In the genomic region with DNA sequence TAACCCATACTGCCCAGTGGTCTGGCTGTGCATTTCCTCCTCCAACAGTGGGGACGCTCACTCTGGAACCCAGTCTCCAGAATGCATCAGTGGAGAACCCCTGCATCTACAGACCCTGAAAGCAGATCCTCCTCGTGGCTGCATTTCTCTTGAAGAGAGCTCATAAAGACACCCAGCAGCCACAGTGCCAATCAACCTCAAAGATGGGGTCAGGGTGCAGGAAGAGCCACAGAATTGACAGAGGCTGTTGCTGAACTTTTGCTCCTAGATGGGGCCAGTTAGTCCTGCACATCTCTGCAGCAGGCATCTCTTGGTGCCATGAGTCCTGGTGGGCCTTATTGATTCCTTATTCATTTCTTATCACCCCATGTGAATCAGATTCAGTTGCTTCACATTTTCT, we compare ENCODE assay signal across 27 cellular contexts.
"Had no signal": no experiment of that assay in that cellular context is flagged by ENCODE, and none has a peak within 500 bp of the region (broad histone marks: within the 10 kb centered on the region; RNA-seq: fewer than 3 reads in every experiment).

No MANE protein-coding gene starts in this region.

- H3K27ac ChIP-seq: neutrophil, pancreas, right lobe of liver, sigmoid colon, suprapubic skin, testis, tibial artery, transverse colon, vagina had no signal

- H3K4me3 Mint-ChIP-seq: naive B cell; naive thymus-derived CD8-positive, alpha-beta T cell; nephron progenitor cell; neural crest cell; stimulated activated effector memory CD8-positive, alpha-beta T cell treated with anti-CD3 and anti-CD28 coated beads, Interleukin-12 subunit alpha, Interleukin-12 subunit beta, amount 100 ng/mL, for 72 hours; stimulated activated naive B cell treated with anti-CD40 and anti-IgM and Interleukin-4, amounts not matched to agents 10 μg/mL and 1 μg/mL and 100 μg/mL, for 72 hours; stimulated activated naive CD8-positive, alpha-beta T cell treated with anti-CD3 and anti-CD28 coated beads, Interleukin-15, amount 100 ng/mL, for 72 hours; type B pancreatic cell had no signal

- H3K9me3 ChIP-seq: neutrophil, pancreas, prostate gland, right lobe of liver, sigmoid colon, suprapubic skin, testis, tibial artery, transverse colon, vagina had no signal

- ATAC-seq: naive thymus-derived CD8-positive, alpha-beta T cell; pancreas; right cardiac atrium; right lobe of liver; stimulated activated effector memory CD8-positive, alpha-beta T cell treated with anti-CD3 and anti-CD28 coated beads, Interleukin-12 subunit alpha, Interleukin-12 subunit beta, amount 100 ng/mL, for 72 hours; stimulated activated naive B cell treated with anti-CD40 and anti-IgM and Interleukin-4, amounts not matched to agents 10 μg/mL and 1 μg/mL and 100 μg/mL, for 72 hours; stimulated activated naive CD8-positive, alpha-beta T cell treated with anti-CD3 and anti-CD28 coated beads, Interleukin-15, amount 100 ng/mL, for 72 hours had no signal

- H3K27ac Mint-ChIP-seq: nephron progenitor cell; stimulated activated effector memory CD8-positive, alpha-beta T cell treated with anti-CD3 and anti-CD28 coated beads, Interleukin-12 subunit alpha, Interleukin-12 subunit beta, amount 100 ng/mL, for 72 hours; stimulated activated naive B cell treated with anti-CD40 and anti-IgM and Interleukin-4, amounts not matched to agents 10 μg/mL and 1 μg/mL and 100 μg/mL, for 72 hours; stimulated activated naive CD8-positive, alpha-beta T cell treated with anti-CD3 and anti-CD28 coated beads, Interleukin-15, amount 100 ng/mL, for 72 hours; type B pancreatic cell had no signal

- H3K36me3 ChIP-seq: pancreas, prostate gland, right lobe of liver, sigmoid colon, suprapubic skin, tibial artery, transverse colon, vagina had no signal

- H3K4me1 ChIP-seq: pancreas, right lobe of liver, testis, vagina had no signal

- H3K4me1 Mint-ChIP-seq: nephron progenitor cell, neural crest cell had no signal

- H3K9me3 Mint-ChIP-seq: naive thymus-derived CD8-positive, alpha-beta T cell; nephron progenitor cell; neural crest cell; stimulated activated effector memory CD8-positive, alpha-beta T cell treated with anti-CD3 and anti-CD28 coated beads, Interleukin-12 subunit alpha, Interleukin-12 subunit beta, amount 100 ng/mL, for 72 hours; stimulated activated naive B cell treated with anti-CD40 and anti-IgM and Interleukin-4, amounts not matched to agents 10 μg/mL and 1 μg/mL and 100 μg/mL, for 72 hours; stimulated activated naive CD8-positive, alpha-beta T cell treated with anti-CD3 and anti-CD28 coated beads, Interleukin-15, amount 100 ng/mL, for 72 hours; type B pancreatic cell had no signal

- H3K4me3 ChIP-seq: pancreas, prostate gland, right lobe of liver, sigmoid colon, suprapubic skin, testis, tibial artery, transverse colon, vagina had no signal

- H3K27me3 Mint-ChIP-seq: naive B cell; stimulated activated naive B cell treated with anti-CD40 and anti-IgM and Interleukin-4, amounts not matched to agents 10 μg/mL and 1 μg/mL and 100 μg/mL, for 72 hours; stimulated activated naive CD8-positive, alpha-beta T cell treated with anti-CD3 and anti-CD28 coated beads, Interleukin-15, amount 100 ng/mL, for 72 hours had no signal

- DNase-seq: naive B cell; naive thymus-derived CD8-positive, alpha-beta T cell; nephron progenitor cell; nucleus accumbens; pancreas; right cardiac atrium; right lobe of liver; sigmoid colon; small intestine; stimulated activated CD4-positive, alpha-beta T cell treated with anti-CD3 and anti-CD28 coated beads, Interleukin-15, amount 100 ng/mL, for 24 hours; stimulated activated CD4-positive, alpha-beta T cell treated with anti-CD3 and anti-CD28 coated beads, Interleukin-2, amount 100 ng/mL, for 24 hours; stimulated activated CD4-positive, alpha-beta T cell treated with anti-CD3 and anti-CD28 coated beads, Interleukin-2, amount 100 ng/mL, for 48 hours; stimulated activated CD4-positive, alpha-beta T cell treated with anti-CD3 and anti-CD28 coated beads, Interleukin-4, amount 100 ng/mL, for 24 hours; stimulated activated naive B cell treated with anti-CD40 and anti-IgM and Interleukin-4, amounts not matched to agents 10 μg/mL and 1 μg/mL and 100 μg/mL, for 72 hours; stimulated activated naive CD4-positive, alpha-beta T cell treated with Interleukin-2 at 50 U/mL for 16 hours; stimulated activated naive CD8-positive, alpha-beta T cell treated with anti-CD3 and anti-CD28 coated beads, Interleukin-15, amount 100 ng/mL, for 72 hours; substantia nigra; testis; tibial artery; transverse colon had no signal

- H3K36me3 Mint-ChIP-seq: naive thymus-derived CD8-positive, alpha-beta T cell; stimulated activated effector memory CD8-positive, alpha-beta T cell treated with anti-CD3 and anti-CD28 coated beads, Interleukin-12 subunit alpha, Interleukin-12 subunit beta, amount 100 ng/mL, for 72 hours; stimulated activated naive B cell treated with anti-CD40 and anti-IgM and Interleukin-4, amounts not matched to agents 10 μg/mL and 1 μg/mL and 100 μg/mL, for 72 hours; type B pancreatic cell had no signal

- H3K27me3 ChIP-seq: neutrophil, pancreas, right lobe of liver, sigmoid colon, suprapubic skin, testis, tibial artery, transverse colon, vagina had no signal
